In genomic region chr14:93085916-93086315, GRCh38 we compare ENCODE assay signal across 1 cellular context.
TF ChIP-seq lines count a peak whose summit lies in the region.

No MANE protein-coding gene starts in this region.

TF ChIP-seq in GM23338, 12 proteins besides CTCF, POLR2A, EP300 and RAD21 (continued from another document):
- TF ChIP-seq ZNF462 (CRISPR knock-in tag; IDR thresholded peaks at IDR 0.05): no peak
- no peak for TF ChIP-seq EZH2phosphoT487 (IDR thresholded peaks at IDR 0.05; ENCODE audit: unreplicated experiment)
- no peak for TF ChIP-seq POLR2AphosphoS5 (IDR thresholded peaks at IDR 0.05; ENCODE audit: low read depth)
- no peak for TF ChIP-seq ETS1 (IDR thresholded peaks at IDR 0.05)
- TF ChIP-seq ZNF114 (CRISPR knock-in tag; IDR thresholded peaks at IDR 0.05): no peak
- no peak for TF ChIP-seq NANOG (IDR thresholded peaks at IDR 0.05; ENCODE audit: borderline replicate concordance)
- no peak for TF ChIP-seq ZNF331 (CRISPR knock-in tag; IDR thresholded peaks at IDR 0.05; ENCODE audit: low read depth)
- TF ChIP-seq CREB1 (CRISPR knock-in tag; IDR thresholded peaks at IDR 0.05; ENCODE audit: low read depth): no peak
